ENCODE assay signal across 8 cellular contexts in genomic region chr12:49358548-49359141, GRCh38. TPM values are rescaled to one million over a fixed set of nuclear protein-coding genes. Genes with fewer than 3 reads are reported as not detected.
DNase-seq lines count a peak whose midpoint lies in the region; ATAC-seq, FAIRE-seq and TF ChIP-seq lines count a peak whose summit lies in the region.

No MANE protein-coding gene starts in this region.

- H3F3A ChIP-seq in SU-DHL-6 (ENCODE audit: insufficient read depth): no peaks in the 10 kb centered on the region

- TF ChIP-seq EP300 in stomach (IDR thresholded peaks at IDR 0.05): no peak

- intact Hi-C loops in stomach (cut with DNase I; ENCODE audit: low total_unique reads): no loop called here

- H3K9ac ChIP-seq in SU-DHL-6 (ENCODE audit: low read length): no peak overlapping the region

- peak overlapping the region in 1 of 8 donors; percentile 10 for H3K27ac Mint-ChIP-seq in CD8-positive, alpha-beta memory T cell

- peaks cover 2 to 4% (median 3%) of the 10 kb centered on the region in 3 donors for H3K4me1 Mint-ChIP-seq in CD8-positive, alpha-beta memory T cell

- POLR2A ChIA-PET in CD8-positive, alpha-beta memory T cell (lab: Charles Lee): interaction anchor here (1.1 to 1.2 kb wide), 2 partner anchors 8 to 16 kb away, joined by 3 to 7 read pairs; partner anchors contain the start of gene SPATS2

- peak; percentile 72 for ATAC-seq in GM21723 (IDR thresholded peaks at IDR 0.05; ENCODE audit: unreplicated experiment)
- no peak for ATAC-seq in GM19023 (IDR thresholded peaks at IDR 0.05; ENCODE audit: unreplicated experiment)

- FAIRE-seq in bronchial epithelial cell (lab: Jason Lieb, UNC): no peak

- peaks cover 14 to 43% of the 10 kb centered on the region in 2 donors for H3K27me3 Mint-ChIP-seq in CD8-positive, alpha-beta memory T cell

- no peak overlapping the region for H3K4me3 Mint-ChIP-seq in CD8-positive, alpha-beta memory T cell

- no peaks in the 10 kb centered on the region for H3K36me3 ChIP-seq in CD8-positive, alpha-beta memory T cell (ENCODE audit: insufficient read depth, low read length)
- H3K36me3 ChIP-seq in SU-DHL-6 (ENCODE audit: low read length) (no peaks in the 10 kb centered on the region), bronchial epithelial cell (ENCODE audit: control insufficient read depth, insufficient read depth, low read length) (no peaks in the 10 kb centered on the region), kidney epithelial cell (ENCODE audit: control insufficient read depth, insufficient read depth, low read length) (no peaks in the 10 kb centered on the region), stomach (no peaks in the 10 kb centered on the region)

- no peak overlapping the region for H3K27ac ChIP-seq in CD8-positive, alpha-beta memory T cell (ENCODE audit: low read depth, low read length)
- no peak overlapping the region for H3K27ac ChIP-seq in SU-DHL-6 (ENCODE audit: low read depth, low read length)
- H3K27ac ChIP-seq in stomach: no peak overlapping the region

- H3K9me2 ChIP-seq in SU-DHL-6 (replicated peaks; ENCODE audit: insufficient read depth, low read length): no peaks in the 10 kb centered on the region

- H3K36me3 Mint-ChIP-seq in CD8-positive, alpha-beta memory T cell: no peaks in the 10 kb centered on the region

- no peaks in the 10 kb centered on the region for H4K20me1 ChIP-seq in SU-DHL-6 (ENCODE audit: low read depth, low read length)

- no peak for TF ChIP-seq POLR2A in stomach (IDR thresholded peaks at IDR 0.05)

- 11 to 16% (median 15%) methylated on average over 4 of the region's 4 CpGs for WGBS in stomach, 5 donors

- no peaks in the 10 kb centered on the region for H3K27me3 ChIP-seq in CD8-positive, alpha-beta memory T cell (ENCODE audit: insufficient read depth, low read length, poor library complexity, severe bottlenecking)
- H3K27me3 ChIP-seq in SU-DHL-6 (ENCODE audit: low read length): no peaks in the 10 kb centered on the region
- H3K27me3 ChIP-seq in bronchial epithelial cell (ENCODE audit: control insufficient read depth, insufficient read depth, low read length): no peaks in the 10 kb centered on the region
- H3K27me3 ChIP-seq in kidney epithelial cell (ENCODE audit: control insufficient read depth, insufficient read depth, low read length): no peaks in the 10 kb centered on the region
- peaks cover 0 to 18% (median 0%) of the 10 kb centered on the region in 3 donors for H3K27me3 ChIP-seq in stomach

- DNase-seq in CD8-positive, alpha-beta memory T cell: peak; percentile 32 to 69 (median 63)
- DNase-seq in NCI-H187 (lab: John Stamatoyannopoulos, UW) (peak; percentile 27 to 52), bronchial epithelial cell (ENCODE audit: low read depth) (peak; percentile 60), kidney epithelial cell (ENCODE audit: low read depth) (no peak), stomach (peak; percentile 53)

- TF ChIP-seq CTCF in SU-DHL-6 (IDR thresholded peaks at IDR 0.05; ENCODE audit: insufficient read depth, low read length, poor library complexity, severe bottlenecking) (peak; percentile 70), bronchial epithelial cell (IDR thresholded peaks at IDR 0.05; ENCODE audit: insufficient read depth, low read length, severe bottlenecking) (peak; percentile 79), kidney epithelial cell (IDR thresholded peaks at IDR 0.05; ENCODE audit: insufficient read depth, low read length, poor library complexity, severe bottlenecking) (peak; percentile 77), stomach (IDR thresholded peaks at IDR 0.05) (peak in 5 of 7 experiments; percentile 66 to 77 (median 74))

- H3K4me2 ChIP-seq in SU-DHL-6 (ENCODE audit: low read depth, low read length, poor library complexity, severe bottlenecking): no peak overlapping the region

- H3K4me3 ChIP-seq in CD8-positive, alpha-beta memory T cell (ENCODE audit: low read length): no peak overlapping the region
- H3K4me3 ChIP-seq in SU-DHL-6 (ENCODE audit: insufficient read depth, low read length, poor library complexity, severe bottlenecking) (no peak overlapping the region), bronchial epithelial cell (ENCODE audit: low read depth, low read length) (no peak overlapping the region), kidney epithelial cell (ENCODE audit: low read depth, low read length) (no peak overlapping the region), stomach (no peak overlapping the region)

- H3K9me3 Mint-ChIP-seq in CD8-positive, alpha-beta memory T cell: no peaks in the 10 kb centered on the region

- H2AFZ ChIP-seq in SU-DHL-6 (ENCODE audit: low read depth, low read length, severe bottlenecking): no peak overlapping the region

- no peaks in the 10 kb centered on the region for H3K9me3 ChIP-seq in CD8-positive, alpha-beta memory T cell (ENCODE audit: low read length)
- H3K9me3 ChIP-seq in SU-DHL-6 (ENCODE audit: insufficient read depth, low read length) (no peaks in the 10 kb centered on the region), stomach (no peaks in the 10 kb centered on the region)

- H3K4me1 ChIP-seq in CD8-positive, alpha-beta memory T cell (ENCODE audit: insufficient read depth, low read length): peaks cover 7% of the 10 kb centered on the region
- H3K4me1 ChIP-seq in stomach: peaks cover 0 to 6% (median 5%) of the 10 kb centered on the region in 4 donors

- CTCF ChIA-PET in CD8-positive, alpha-beta memory T cell (lab: Charles Lee): interaction anchor here (0.6 to 7.4 kb wide), 34 partner anchors 8 to 751 kb away, joined by 3 to 172 read pairs (median 5); partner anchors contain the start of genes DNAJC22, MCRS1, PRPF40B and PRPH

- no peaks in the 10 kb centered on the region for H3K79me2 ChIP-seq in SU-DHL-6 (ENCODE audit: insufficient read depth, low read length)

RNA-seq across cellular contexts. Expression of gene SPATS2, which starts 8.6 kb away (rescaled TPM):
- 1 to 10 TPM; 9.1 to 9.4 TPM for total RNA-seq in CD8-positive, alpha-beta memory T cell
- polyA plus RNA-seq in CD8-positive, alpha-beta memory T cell: 7.6 TPM
- 21.3 and 33.4 TPM in 2 replicates for total RNA-seq in bronchial epithelial cell
- 8.8 and 18.2 TPM in 2 replicates for total RNA-seq in kidney epithelial cell
- 100 to 1,000 TPM in 1 of 5 donors, 10 to 100 TPM in 4; 14.8 to 194 (median 24.8) TPM for total RNA-seq in stomach
- polyA plus RNA-seq in stomach: 10 to 100 TPM in 2 of 3 donors, 1 to 10 TPM in 1; 8.0 to 15.9 (median 14.4) TPM

RNA-seq across cellular contexts. Expression of gene DNAJC22, which starts 12.0 kb away (rescaled TPM):
- total RNA-seq in CD8-positive, alpha-beta memory T cell: not detected
- polyA plus RNA-seq in CD8-positive, alpha-beta memory T cell: not detected
- total RNA-seq in bronchial epithelial cell (0.13 and 0.26 TPM in 2 replicates), kidney epithelial cell (1.2 and 1.6 TPM in 2 replicates), stomach (10 to 100 TPM in 2 of 5 donors, 1 to 10 TPM in 2, not detected in 1; 3.1 to 54.7 (median 13.9) TPM)
- polyA plus RNA-seq in stomach: 1 to 10 TPM; 1.5 to 1.6 (median 1.5) TPM

RNA-seq across cellular contexts. Expression of gene C1QL4, which starts 21.7 kb away (rescaled TPM):
- total RNA-seq in CD8-positive, alpha-beta memory T cell: not detected
- polyA plus RNA-seq in CD8-positive, alpha-beta memory T cell: not detected
- total RNA-seq in bronchial epithelial cell (0.13 TPM in 1 of 2 replicates, not detected in the other), kidney epithelial cell (not detected in 2 replicates), stomach (not detected)
- not detected for polyA plus RNA-seq in stomach

RNA-seq across cellular contexts. Expression of gene TROAP, which starts 35.6 kb away (rescaled TPM):
- total RNA-seq in CD8-positive, alpha-beta memory T cell: 10 to 100 TPM; 33.6 to 35.0 TPM
- 0.79 TPM for polyA plus RNA-seq in CD8-positive, alpha-beta memory T cell
- 2.6 and 5.2 TPM in 2 replicates for total RNA-seq in bronchial epithelial cell
- 4.8 and 10.3 TPM in 2 replicates for total RNA-seq in kidney epithelial cell
- 10 to 100 TPM in 2 of 5 donors, 1 to 10 TPM in 3; 1.4 to 54.2 (median 8.5) TPM for total RNA-seq in stomach
- 10 to 100 TPM in 1 of 3 donors, 1 to 10 TPM in 2; 3.2 to 15.7 (median 8.9) TPM for polyA plus RNA-seq in stomach
